ENCODE assay signal across 29 cellular contexts in genomic region chr20:40545478-40545877, GRCh38.
"Had no signal": no experiment of that assay in that cellular context is flagged by ENCODE, and none has a peak within 500 bp of the region (broad histone marks: within the 10 kb centered on the region; RNA-seq: fewer than 3 reads in every experiment).

No MANE protein-coding gene starts in this region.

- H3K36me3 ChIP-seq: ovary, stomach, thoracic aorta, thyroid gland, transverse colon, upper lobe of right lung, uterus had no signal

- H3K79me2 ChIP-seq: parathyroid adenoma had no signal

- H3K36me3 Mint-ChIP-seq: naive B cell; naive thymus-derived CD8-positive, alpha-beta T cell; natural killer cell treated with Interleukin-12 subunit alpha and Interleukin-12 subunit beta and Interleukin-15 and Interleukin-18, amount 100 ng/mL, for 72 hours; stimulated activated effector memory CD8-positive, alpha-beta T cell treated with anti-CD3 and anti-CD28 coated beads, Interleukin-12 subunit alpha, Interleukin-12 subunit beta, amount 100 ng/mL, for 72 hours; stimulated activated naive B cell treated with anti-CD40 and anti-IgM and Interleukin-4, amounts not matched to agents 10 μg/mL and 1 μg/mL and 100 μg/mL, for 72 hours; type B pancreatic cell had no signal

- H2AFZ ChIP-seq: parathyroid adenoma had no signal

- H3K27ac Mint-ChIP-seq: naive B cell; naive thymus-derived CD8-positive, alpha-beta T cell; natural killer cell treated with Interleukin-12 subunit alpha and Interleukin-12 subunit beta and Interleukin-15 and Interleukin-18, amount 100 ng/mL, for 72 hours; nephron progenitor cell; progenitor cell of endocrine pancreas; stimulated activated effector memory CD8-positive, alpha-beta T cell treated with anti-CD3 and anti-CD28 coated beads, Interleukin-12 subunit alpha, Interleukin-12 subunit beta, amount 100 ng/mL, for 72 hours; stimulated activated naive B cell treated with anti-CD40 and anti-IgM and Interleukin-4, amounts not matched to agents 10 μg/mL and 1 μg/mL and 100 μg/mL, for 72 hours; stimulated activated naive CD8-positive, alpha-beta T cell treated with anti-CD3 and anti-CD28 coated beads, Interleukin-15, Interleukin-2, amounts not matched to agents 100 ng/mL and 50 ng/mL, for 24 hours; type B pancreatic cell had no signal

- H3K4me3 Mint-ChIP-seq: naive B cell; naive thymus-derived CD8-positive, alpha-beta T cell; natural killer cell treated with Interleukin-12 subunit alpha and Interleukin-12 subunit beta and Interleukin-15 and Interleukin-18, amount 100 ng/mL, for 72 hours; nephron progenitor cell; neural crest cell; stimulated activated effector memory CD8-positive, alpha-beta T cell treated with anti-CD3 and anti-CD28 coated beads, Interleukin-12 subunit alpha, Interleukin-12 subunit beta, amount 100 ng/mL, for 72 hours; stimulated activated naive B cell treated with anti-CD40 and anti-IgM and Interleukin-4, amounts not matched to agents 10 μg/mL and 1 μg/mL and 100 μg/mL, for 72 hours; stimulated activated naive CD8-positive, alpha-beta T cell treated with anti-CD3 and anti-CD28 coated beads, Interleukin-15, Interleukin-2, amounts not matched to agents 100 ng/mL and 50 ng/mL, for 24 hours; type B pancreatic cell had no signal

- H3K4me1 ChIP-seq: parathyroid adenoma, psoas muscle, stomach, thyroid gland, transverse colon, upper lobe of right lung, uterus had no signal

- ATAC-seq: naive thymus-derived CD8-positive, alpha-beta T cell; right cardiac atrium; sciatic nerve; stimulated activated effector memory CD8-positive, alpha-beta T cell treated with anti-CD3 and anti-CD28 coated beads, Interleukin-12 subunit alpha, Interleukin-12 subunit beta, amount 100 ng/mL, for 72 hours; stimulated activated naive B cell treated with anti-CD40 and anti-IgM and Interleukin-4, amounts not matched to agents 10 μg/mL and 1 μg/mL and 100 μg/mL, for 72 hours; upper lobe of right lung had no signal

- DNase-seq: naive B cell; naive thymus-derived CD8-positive, alpha-beta T cell; nephron progenitor cell; occipital lobe; ovary; posterior cingulate gyrus; psoas muscle; right cardiac atrium; small intestine; stimulated activated CD4-positive, alpha-beta T cell treated with anti-CD3 and anti-CD28 coated beads, Interleukin-15, amount 100 ng/mL, for 24 hours; stimulated activated CD4-positive, alpha-beta T cell treated with anti-CD3 and anti-CD28 coated beads, Interleukin-2, amount 100 ng/mL, for 24 hours; stimulated activated CD4-positive, alpha-beta T cell treated with anti-CD3 and anti-CD28 coated beads, Interleukin-2, amount 100 ng/mL, for 48 hours; stimulated activated CD4-positive, alpha-beta T cell treated with anti-CD3 and anti-CD28 coated beads, Interleukin-4, amount 100 ng/mL, for 24 hours; stimulated activated naive B cell treated with anti-CD40 and anti-IgM and Interleukin-4, amounts not matched to agents 10 μg/mL and 1 μg/mL and 100 μg/mL, for 72 hours; stimulated activated naive CD4-positive, alpha-beta T cell treated with Interleukin-2 at 50 U/mL for 16 hours; stomach; thyroid gland; transverse colon; upper lobe of right lung; uterus had no signal

- H3K27ac ChIP-seq: ovary, parathyroid adenoma, psoas muscle, stomach, thoracic aorta, thyroid gland, transverse colon, upper lobe of right lung, uterus had no signal

- H3K4me3 ChIP-seq: ovary, psoas muscle, stomach, thoracic aorta, thyroid gland, transverse colon, upper lobe of right lung, uterus had no signal

- H3K9me3 ChIP-seq: ovary, psoas muscle, stomach, thoracic aorta, thyroid gland, transverse colon, upper lobe of right lung, uterus had no signal

- H3K4me1 Mint-ChIP-seq: naive B cell; naive thymus-derived CD8-positive, alpha-beta T cell; nephron progenitor cell; neural crest cell; stimulated activated effector memory CD8-positive, alpha-beta T cell treated with anti-CD3 and anti-CD28 coated beads, Interleukin-12 subunit alpha, Interleukin-12 subunit beta, amount 100 ng/mL, for 72 hours; stimulated activated naive B cell treated with anti-CD40 and anti-IgM and Interleukin-4, amounts not matched to agents 10 μg/mL and 1 μg/mL and 100 μg/mL, for 72 hours had no signal

- H3K9ac ChIP-seq: parathyroid adenoma had no signal

- H3K27me3 ChIP-seq: ovary, stomach, thyroid gland, transverse colon, upper lobe of right lung, uterus had no signal

- H3K9me3 Mint-ChIP-seq: naive thymus-derived CD8-positive, alpha-beta T cell; natural killer cell treated with Interleukin-12 subunit alpha and Interleukin-12 subunit beta and Interleukin-15 and Interleukin-18, amount 100 ng/mL, for 72 hours; nephron progenitor cell; neural crest cell; stimulated activated effector memory CD8-positive, alpha-beta T cell treated with anti-CD3 and anti-CD28 coated beads, Interleukin-12 subunit alpha, Interleukin-12 subunit beta, amount 100 ng/mL, for 72 hours; stimulated activated naive CD8-positive, alpha-beta T cell treated with anti-CD3 and anti-CD28 coated beads, Interleukin-15, Interleukin-2, amounts not matched to agents 100 ng/mL and 50 ng/mL, for 24 hours; type B pancreatic cell had no signal
